12 cellular contexts compared by ENCODE assay signal in the genomic region with DNA sequence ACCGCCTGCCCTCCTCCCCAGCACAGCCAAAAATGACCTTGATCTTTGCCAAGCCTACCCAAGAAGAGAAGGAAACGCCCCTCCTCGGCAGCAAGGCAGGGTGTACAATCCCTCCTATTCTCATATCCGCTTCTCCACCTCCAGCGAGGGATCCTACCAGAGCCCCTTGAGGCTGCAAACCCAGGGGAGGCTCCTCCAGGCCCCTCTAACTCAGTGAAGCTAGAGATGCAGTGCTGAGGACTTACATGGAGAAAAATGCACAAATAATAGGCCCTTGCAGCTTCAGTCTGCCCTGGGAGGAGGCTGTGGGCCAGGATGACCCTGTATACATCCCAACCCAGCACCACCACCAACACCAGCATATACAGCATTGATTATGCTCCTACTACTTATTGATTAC. TPM values are rescaled to one million over a fixed set of nuclear protein-coding genes. Genes with fewer than 3 reads are reported as not detected.
DNase-seq lines count a peak whose midpoint lies in the region; ATAC-seq, FAIRE-seq and TF ChIP-seq lines count a peak whose summit lies in the region.
"Had no signal": no experiment of that assay in that cellular context is flagged by ENCODE, and none has a peak within 500 bp of the region (broad histone marks: within the 10 kb centered on the region; RNA-seq: fewer than 3 reads in every experiment).

No MANE protein-coding gene starts in this region.

- 84 to 90% methylated on average over 2 to 4 of the region's 5 CpGs for WGBS in mesodermal cell (ENCODE audit: insufficient coverage in 2 of 2), 2 experiments
- 78 to 87% methylated on average over 4 to 5 of the region's 5 CpGs for WGBS in upper lobe of left lung, 2 donors

- H3K4me3 Mint-ChIP-seq in activated naive CD4-positive, alpha-beta T cell treated with anti-CD3 and anti-CD28 coated beads, Interleukin-2, amount 10 ng/mL, durations not matched to agents 7 days and 5 days, result peak overlapping the region; percentile 60

- no peaks in the 10 kb centered on the region for H3K36me3 Mint-ChIP-seq in activated naive CD4-positive, alpha-beta T cell treated with anti-CD3 and anti-CD28 coated beads, Interleukin-2, amount 10 ng/mL, durations not matched to agents 7 days and 5 days

- no peak for FAIRE-seq in frontal cortex (lab: Jason Lieb, UNC)

- no peak overlapping the region for H3K27ac Mint-ChIP-seq in activated naive CD4-positive, alpha-beta T cell treated with anti-CD3 and anti-CD28 coated beads, Interleukin-2, amount 10 ng/mL, durations not matched to agents 7 days and 5 days

- H3K4me3 ChIP-seq in mesodermal cell (ENCODE audit: extremely low read depth, insufficient read depth, low read length, poor library complexity, severe bottlenecking) (peak overlapping the region; percentile 39), upper lobe of left lung (peak overlapping the region in 1 of 4 donors; percentile 63)

- no peaks in the 10 kb centered on the region for H3K36me3 ChIP-seq in mesodermal cell (ENCODE audit: control insufficient read depth, insufficient read depth, low read length)
- no peaks in the 10 kb centered on the region for H3K36me3 ChIP-seq in upper lobe of left lung

- CTCF ChIA-PET in activated naive CD4-positive, alpha-beta T cell treated with anti-CD3 and anti-CD28 coated beads, Interleukin-2, amount 10 ng/mL, durations not matched to agents 7 days and 5 days (lab: Charles Lee), result interaction anchor here (1.3 kb wide), 1 partner anchor 14 kb away, joined by 4 read pairs; no protein-coding TSS in a partner anchor

- peak overlapping the region; percentile 62 for H3K27ac ChIP-seq in caudate nucleus (ENCODE audit: low read depth, low read length)
- no peak overlapping the region for H3K27ac ChIP-seq in mesodermal cell (ENCODE audit: low read depth, low read length, severe bottlenecking)
- H3K27ac ChIP-seq in upper lobe of left lung, result peak overlapping the region in 3 of 4 donors; percentile 61 to 77 (median 71)
- H3K27ac ChIP-seq: KMS-11 had no signal

- no peak for DNase-seq in activated naive CD4-positive, alpha-beta T cell treated with anti-CD3 and anti-CD28 coated beads, Interleukin-2, amount 10 ng/mL, durations not matched to agents 7 days and 5 days
- DNase-seq in activated naive CD4-positive, alpha-beta T cell treated with Interleukin-2 at 50 U/mL for 16 hours, result no peak
- no peak for DNase-seq in caudate nucleus (lab: John Stamatoyannopoulos, UW)
- no peak for DNase-seq in upper lobe of left lung
- no peak for DNase-seq in frontal cortex (ENCODE audit: low spot score in 2 of 2)
- no peak for DNase-seq in cerebellar nuclear complex (lab: John Stamatoyannopoulos, UW)
- DNase-seq: AML-193, NCI-H526 treated with DMSO at 0.1 percent for 48 hours had no signal

- H3K9me3 Mint-ChIP-seq in activated naive CD4-positive, alpha-beta T cell treated with anti-CD3 and anti-CD28 coated beads, Interleukin-2, amount 10 ng/mL, durations not matched to agents 7 days and 5 days, result no peaks in the 10 kb centered on the region

- H3K4me1 ChIP-seq in mesodermal cell (ENCODE audit: control insufficient read depth, insufficient read depth, low read length, poor library complexity, severe bottlenecking), result no peaks in the 10 kb centered on the region
- H3K4me1 ChIP-seq in upper lobe of left lung, result peaks cover 7 to 17% (median 9%) of the 10 kb centered on the region in 4 donors

- H3K27me3 ChIP-seq in upper lobe of left lung, result no peaks in the 10 kb centered on the region

- peaks cover 6% of the 10 kb centered on the region for H3K27me3 Mint-ChIP-seq in activated naive CD4-positive, alpha-beta T cell treated with anti-CD3 and anti-CD28 coated beads, Interleukin-2, amount 10 ng/mL, durations not matched to agents 7 days and 5 days

- H3K4me1 Mint-ChIP-seq in activated naive CD4-positive, alpha-beta T cell treated with anti-CD3 and anti-CD28 coated beads, Interleukin-2, amount 10 ng/mL, durations not matched to agents 7 days and 5 days, result peaks cover 23% of the 10 kb centered on the region

- TF ChIP-seq POLR2A in upper lobe of left lung (IDR thresholded peaks at IDR 0.05), result no peak

- TF ChIP-seq CTCF in upper lobe of left lung (IDR thresholded peaks at IDR 0.05), result no peak

- TF ChIP-seq EP300 in upper lobe of left lung (IDR thresholded peaks at IDR 0.05), result no peak

- no peaks in the 10 kb centered on the region for H3K9me3 ChIP-seq in mesodermal cell (ENCODE audit: control insufficient read depth, low read length)
- no peaks in the 10 kb centered on the region for H3K9me3 ChIP-seq in upper lobe of left lung

- peak in 1 of 2 donors; percentile 18 for ATAC-seq in upper lobe of left lung (ENCODE audit: low FRiP score in 2 of 2)
- no peak for ATAC-seq in HG03159 (IDR thresholded peaks at IDR 0.05; ENCODE audit: unreplicated experiment)

RNA-seq across cellular contexts. Expression of a gene that starts 46.9 kb away (rescaled TPM):
- polyA plus RNA-seq in mesodermal cell (2013, experiment 1 of 2), result not detected
- not detected for polyA plus RNA-seq in mesodermal cell (2013, experiment 2 of 2)
- total RNA-seq in upper lobe of left lung (10 to 100 TPM in 1 of 6 donors, 1 to 10 TPM in 5; 2.4 to 11.5 (median 5.6) TPM), frontal cortex (1.2 TPM)
- polyA plus RNA-seq: neural cell had no signal
